In the genomic region with DNA sequence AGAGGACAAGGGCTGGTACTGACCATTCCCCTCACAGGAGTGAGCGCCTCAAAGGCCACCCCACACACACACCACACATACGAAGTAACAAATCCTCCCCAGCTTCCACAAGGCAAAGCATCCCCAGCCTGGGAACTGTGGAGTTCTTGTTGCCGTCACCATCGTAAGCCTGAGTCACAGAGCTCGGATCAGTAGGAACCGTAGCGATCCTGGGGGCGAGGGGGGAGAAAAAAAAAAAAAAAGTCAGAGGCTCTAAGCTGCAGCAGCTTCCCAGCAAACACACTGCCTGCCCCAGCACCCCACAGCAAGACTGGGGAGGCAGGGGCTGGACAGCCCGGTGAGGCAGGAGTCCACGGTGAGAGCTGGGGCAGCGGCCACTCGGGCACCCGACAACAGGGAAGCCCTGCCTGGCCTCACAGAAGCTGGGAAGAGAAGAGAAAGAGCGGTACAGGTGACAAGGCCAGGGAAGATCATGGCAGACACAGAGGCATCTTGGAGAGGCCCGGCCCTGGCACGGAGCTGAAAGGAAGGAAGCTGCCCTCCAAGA, we compare ENCODE assay signal across 18 cellular contexts. TPM values are rescaled to one million over a fixed set of nuclear protein-coding genes. Genes with fewer than 3 reads are reported as not detected.
"Had no signal": no experiment of that assay in that cellular context is flagged by ENCODE, and none has a peak within 500 bp of the region (broad histone marks: within the 10 kb centered on the region; RNA-seq: fewer than 3 reads in every experiment).

No MANE protein-coding gene starts in this region.

- H3K27ac ChIP-seq: foreskin keratinocyte, hepatocyte, neural progenitor cell, ovary, testis, tibial nerve had no signal

- H3K27ac Mint-ChIP-seq: dendritic cell treated with granulocyte-macrophage colony-stimulating factor and Interleukin-4, amounts not matched to agents 40 ng/mL and 50 ng/mL, for 4 days; neural progenitor cell had no signal

- ATAC-seq: foreskin keratinocyte; left colon; naive thymus-derived CD4-positive, alpha-beta T cell; right cardiac atrium; stimulated activated naive CD8-positive, alpha-beta T cell treated with anti-CD3 and anti-CD28 coated beads, Interleukin-15, amount 100 ng/mL, for 72 hours had no signal

- H3K4me1 ChIP-seq: foreskin keratinocyte, neural progenitor cell had no signal

- H3K9me3 ChIP-seq: ovary, testis, tibial nerve had no signal

- H3K9me3 Mint-ChIP-seq: dendritic cell treated with granulocyte-macrophage colony-stimulating factor and Interleukin-4, amounts not matched to agents 40 ng/mL and 50 ng/mL, for 4 days; naive thymus-derived CD4-positive, alpha-beta T cell; neural progenitor cell; stimulated activated naive CD8-positive, alpha-beta T cell treated with anti-CD3 and anti-CD28 coated beads, Interleukin-15, amount 100 ng/mL, for 72 hours had no signal

- H2AFZ ChIP-seq: hepatocyte, neural progenitor cell had no signal

- H3K27me3 ChIP-seq: foreskin keratinocyte, hepatocyte, neural progenitor cell, ovary, testis, tibial nerve had no signal

- H3K36me3 ChIP-seq: neural progenitor cell had no signal

- FAIRE-seq: colon, endothelial cell of umbilical vein had no signal

- H3K4me2 ChIP-seq: hepatocyte, neural progenitor cell, smooth muscle cell had no signal

- H3K4me3 Mint-ChIP-seq: dendritic cell treated with granulocyte-macrophage colony-stimulating factor and Interleukin-4, amounts not matched to agents 40 ng/mL and 50 ng/mL, for 4 days; naive thymus-derived CD4-positive, alpha-beta T cell; stimulated activated naive CD8-positive, alpha-beta T cell treated with anti-CD3 and anti-CD28 coated beads, Interleukin-15, amount 100 ng/mL, for 72 hours had no signal

- DNase-seq: erythroblast; foreskin keratinocyte; left colon; mesendoderm; naive thymus-derived CD4-positive, alpha-beta T cell; ovary; stimulated activated CD4-positive, alpha-beta T cell treated with anti-CD3 and anti-CD28 coated beads, Interleukin-2, amount 100 ng/mL, for 48 hours; stimulated activated naive CD8-positive, alpha-beta T cell treated with anti-CD3 and anti-CD28 coated beads, Interleukin-15, amount 100 ng/mL, for 72 hours; testis had no signal

- H3K4me3 ChIP-seq: hepatocyte, neural progenitor cell, ovary, smooth muscle cell, testis, tibial nerve had no signal

- H3K27me3 Mint-ChIP-seq: dendritic cell treated with granulocyte-macrophage colony-stimulating factor and Interleukin-4, amounts not matched to agents 40 ng/mL and 50 ng/mL, for 4 days; naive thymus-derived CD4-positive, alpha-beta T cell; stimulated activated naive CD8-positive, alpha-beta T cell treated with anti-CD3 and anti-CD28 coated beads, Interleukin-15, amount 100 ng/mL, for 72 hours had no signal

- H3K9ac ChIP-seq: neural progenitor cell had no signal

RNA-seq across cellular contexts. Expression of a gene that starts 20.9 kb away (rescaled TPM):
- total RNA-seq: mononuclear cell had no signal
